ENCODE assay signal across 22 cellular contexts in the genomic region with DNA sequence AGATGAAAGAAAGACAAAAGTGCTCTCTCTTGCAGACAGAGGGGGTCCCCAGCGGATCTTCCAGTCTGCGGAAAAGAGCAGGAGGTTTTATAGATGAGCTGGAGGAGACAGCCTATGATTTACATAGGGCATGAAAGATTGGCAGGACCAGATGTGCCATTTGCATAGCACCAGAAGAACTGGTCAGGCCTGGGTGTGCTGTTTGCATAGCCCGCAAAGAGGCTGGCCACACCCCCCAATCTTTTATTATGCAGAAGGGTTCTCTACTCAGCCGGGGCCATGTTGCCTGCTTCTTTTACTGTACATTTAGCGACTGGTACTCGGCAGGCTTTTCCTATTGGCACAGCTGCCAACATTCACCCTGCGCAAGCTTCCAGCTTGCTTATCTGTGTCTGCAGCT.
"Had no signal": no experiment of that assay in that cellular context is flagged by ENCODE, and none has a peak within 500 bp of the region (broad histone marks: within the 10 kb centered on the region; RNA-seq: fewer than 3 reads in every experiment).

No MANE protein-coding gene starts in this region.

- H3K4me1 ChIP-seq: Peyer's patch had no signal

- H3K36me3 ChIP-seq: Peyer's patch had no signal

- ATAC-seq: activated T-helper 17 cell treated with anti-CD3 and anti-CD28 coated beads, Interleukin-2, amount 50 U/mL, for 72 hours; T-helper 17 cell had no signal

- H3K9me3 ChIP-seq: Peyer's patch had no signal

- H3K4me3 ChIP-seq: Peyer's patch had no signal

- H3K27ac ChIP-seq: Peyer's patch, RWPE1 had no signal

- DNase-seq: activated CD4-positive, alpha-beta memory T cell treated with anti-CD3 and anti-CD28 coated beads for 36 hours; activated CD4-positive, alpha-beta T cell treated with anti-CD3 and anti-CD28 coated beads, Interleukin-2, amount 10 ng/mL, durations not matched to agents 7 days and 5 days; activated CD4-positive, CD25-positive, alpha-beta regulatory T cell; activated gamma-delta T cell; activated naive CD4-positive, alpha-beta T cell treated with anti-CD3 and anti-CD28 coated beads for 36 hours; activated T-cell treated with anti-CD3 and anti-CD28 coated beads for 4 hours; activated T-cell treated with anti-CD3 and anti-CD28 coated beads, Interleukin-2, amount 50 U/mL, for 48 hours; amygdala; KG1; NCI-H1092 treated with DMSO at 0.1 percent for 48 hours; NCI-H1436; NCI-H1694 treated with DMSO at 0.1 percent for 48 hours; NCI-H2029 treated with DMSO at 0.1 percent for 48 hours; NCI-H2171; NCI-H226; NCI-H82; Peyer's patch; SHP77; T-helper 17 cell; T-helper 9 cell had no signal

- H3K27me3 ChIP-seq: Peyer's patch had no signal
